21 cellular contexts compared by ENCODE assay signal in genomic region chr11:85086511-85087284, GRCh38.
DNase-seq lines count a peak whose midpoint lies in the region; ATAC-seq, FAIRE-seq and TF ChIP-seq lines count a peak whose summit lies in the region.
"Had no signal": no experiment of that assay in that cellular context is flagged by ENCODE, and none has a peak within 500 bp of the region (broad histone marks: within the 10 kb centered on the region; RNA-seq: fewer than 3 reads in every experiment).

No MANE protein-coding gene starts in this region.

- H3K9me2 ChIP-seq in PC-3 (replicated peaks; ENCODE audit: low read length), result 0 out of 2 replicates have a peak, but pooled peaks cover 2% of the 10 kb centered on the region

- H3K9me1 ChIP-seq in keratinocyte (ENCODE audit: control insufficient read depth, extremely low read depth, insufficient read depth, low read length), result no peaks in the 10 kb centered on the region

- DNase-seq in EL (peak; percentile 18), LNCaP clone FGC (ENCODE audit: low read depth) (peak; percentile 77), PC-3 (peak; percentile 99), keratinocyte (ENCODE audit: low read depth, low spot score) (peak; percentile 36), Ammon's horn (ENCODE audit: low spot score) (no peak), aorta (no peak)
- DNase-seq: activated B cell treated with CpG ODN at 0.5 μM for 24 hours; activated CD8-positive, alpha-beta T cell treated with anti-CD3 and anti-CD28 coated beads for 36 hours; activated T-cell treated with anti-CD3 and anti-CD28 coated beads, Interleukin-2, amount 50 U/mL, for 1 hour; amygdala; BE2C; effector CD8-positive, alpha-beta T cell; left ventricle myocardium superior; NCI-H1092; stimulated activated CD4-positive, alpha-beta T cell treated with anti-CD3 and anti-CD28 coated beads, Interleukin-2, amount 100 ng/mL, for 24 hours; stimulated activated naive CD4-positive, alpha-beta T cell; T-helper 9 cell had no signal

- H3K79me2 ChIP-seq in PC-3 (ENCODE audit: low read length), result no peaks in the 10 kb centered on the region
- no peaks in the 10 kb centered on the region for H3K79me2 ChIP-seq in keratinocyte (ENCODE audit: control insufficient read depth, insufficient read depth, low read length)

- H4K20me1 ChIP-seq in PC-3 (ENCODE audit: low read length) (no peaks in the 10 kb centered on the region), keratinocyte (ENCODE audit: control insufficient read depth, extremely low read depth, insufficient read depth, low read length) (no peaks in the 10 kb centered on the region)

- CTCF ChIA-PET in PC-3 (lab: Charles Lee), result interaction anchor here (0.6 kb wide), 1 partner anchor 502 kb away, joined by 3 read pairs; no protein-coding TSS in a partner anchor

- POLR2A ChIA-PET in PC-3 (lab: Charles Lee; ENCODE audit: unreplicated experiment), result interaction anchor here (0.5 kb wide), 1 partner anchor 1930 kb away, joined by 3 read pairs; no protein-coding TSS in a partner anchor

- H3K9ac ChIP-seq in PC-3 (ENCODE audit: low read length) (no peak overlapping the region), keratinocyte (ENCODE audit: control insufficient read depth, extremely low read depth, insufficient read depth, low read length) (no peak overlapping the region)
- H3K9ac ChIP-seq: KMS-11 had no signal

- peak overlapping the region; percentile 63 for H3K27ac ChIP-seq in PC-3 (ENCODE audit: low read length)
- H3K27ac ChIP-seq in keratinocyte (ENCODE audit: control insufficient read depth, insufficient read depth, low read length), result no peak overlapping the region
- no peak overlapping the region for H3K27ac ChIP-seq in aorta (ENCODE audit: low read depth in 1 of 2, low read length in 2 of 2)
- H3K27ac ChIP-seq: KMS-11 had no signal

- no peaks in the 10 kb centered on the region for H3K27me3 ChIP-seq in PC-3 (ENCODE audit: low read length)
- no peaks in the 10 kb centered on the region for H3K27me3 ChIP-seq in keratinocyte (ENCODE audit: control insufficient read depth, extremely low read depth, insufficient read depth, low read length)
- no peaks in the 10 kb centered on the region for H3K27me3 ChIP-seq in aorta (ENCODE audit: control insufficient read depth in 1 of 2, insufficient read depth in 2 of 2, low read length in 1 of 2)
- H3K27me3 ChIP-seq: BE2C had no signal

- H3F3A ChIP-seq in PC-3 (ENCODE audit: low read length, unreplicated experiment), result no peaks in the 10 kb centered on the region

- ATAC-seq in PC-3, result peak; percentile 95
- ATAC-seq in GM21390 (IDR thresholded peaks at IDR 0.05; ENCODE audit: unreplicated experiment), result no peak
- no peak for ATAC-seq in aorta (ENCODE audit: low FRiP score)
- ATAC-seq: activated CD8-positive, alpha-beta T cell treated with anti-CD3 and anti-CD28 coated beads for 36 hours; left ventricle myocardium superior had no signal

- H3K4me1 ChIP-seq in PC-3 (ENCODE audit: insufficient read depth, low read length) (peaks cover 30% of the 10 kb centered on the region), keratinocyte (ENCODE audit: control insufficient read depth, extremely low read depth, insufficient read depth, low read length) (peaks cover 14% of the 10 kb centered on the region), aorta (ENCODE audit: control insufficient read depth in 1 of 2, insufficient read depth in 2 of 2, low read length in 2 of 2) (peaks cover 0 to 2% of the 10 kb centered on the region in 2 donors)
- H3K4me1 ChIP-seq: BE2C had no signal

- dilution Hi-C loops in keratinocyte (cut with MboI; ENCODE audit: extremely low pct_ligation_motif_present, low sequenced_read_pairs), result no loop called here

- no peak overlapping the region for H2AFZ ChIP-seq in PC-3 (ENCODE audit: low read length)
- H2AFZ ChIP-seq in keratinocyte (ENCODE audit: control insufficient read depth, low read length), result no peak overlapping the region

- H3K36me3 ChIP-seq in PC-3 (ENCODE audit: low read depth, low read length), result no peaks in the 10 kb centered on the region
- no peaks in the 10 kb centered on the region for H3K36me3 ChIP-seq in keratinocyte (ENCODE audit: control insufficient read depth in 2 of 2, extremely low read depth in 1 of 2, insufficient read depth in 2 of 2, low read length in 2 of 2)
- H3K36me3 ChIP-seq in aorta (ENCODE audit: control insufficient read depth in 1 of 2, insufficient read depth in 2 of 2, low read length in 1 of 2), result no peaks in the 10 kb centered on the region
- H3K36me3 ChIP-seq: BE2C, HAP-1 had no signal

- intact Hi-C loops in PC-3 (cut with micrococcal nuclease), result loop anchor here (1.0 to 5.0 kb wide), 6 partner anchors 28 to 284 kb away; no protein-coding TSS in a partner anchor
- intact Hi-C loops in aorta (cut with DNase I), result no loop called here

- no TSS peak for BruUV-seq in PC-3 (replicated peaks; lab: Mats Ljungman, UMichigan)

- TF ChIP-seq CTCF in LNCaP clone FGC (IDR thresholded peaks at IDR 0.05; ENCODE audit: control insufficient read depth, extremely low read depth, insufficient read depth) (no peak), PC-3 (conservative IDR thresholded peaks at IDR 0.05; ENCODE audit: low read depth, low read length) (no peak), keratinocyte (optimal IDR thresholded peaks at IDR 0.05 in 1 of 3, IDR thresholded peaks at IDR 0.05 in 1 of 3, conservative IDR thresholded peaks at IDR 0.05 in 1 of 3; ENCODE audit: extremely low read depth in 1 of 3, insufficient read depth in 2 of 3, low read length in 3 of 3) (no peak)

- WGBS in aorta, 2 donors, result 73 to 74% methylated on average over 3 of the region's 3 CpGs

- FAIRE-seq in keratinocyte (lab: Jason Lieb, UNC), result peak; percentile 51
- FAIRE-seq: RCC 7860 had no signal

- H3K4me3 ChIP-seq in LNCaP clone FGC (ENCODE audit: low read depth, low read length) (no peak overlapping the region), PC-3 (ENCODE audit: low read length) (peak overlapping the region; percentile 26), keratinocyte (ENCODE audit: control insufficient read depth in 2 of 3, extremely low read depth in 1 of 3, insufficient read depth in 2 of 3, low read depth in 1 of 3, low read length in 3 of 3) (no peak overlapping the region), aorta (ENCODE audit: low read length in 2 of 2) (no peak overlapping the region)
- H3K4me3 ChIP-seq: HAP-1 had no signal

- no peaks in the 10 kb centered on the region for H3K9me3 ChIP-seq in PC-3 (ENCODE audit: low read length)
- no peaks in the 10 kb centered on the region for H3K9me3 ChIP-seq in keratinocyte (ENCODE audit: control insufficient read depth, low read depth, low read length)
- no peaks in the 10 kb centered on the region for H3K9me3 ChIP-seq in aorta (ENCODE audit: control insufficient read depth, low read length)
- H3K9me3 ChIP-seq: BE2C, HAP-1 had no signal

- H3K4me2 ChIP-seq in PC-3 (ENCODE audit: low read length) (peak overlapping the region; percentile 74), keratinocyte (ENCODE audit: control insufficient read depth, extremely low read depth, insufficient read depth, low read depth, low read length) (no peak overlapping the region)
- H3K4me2 ChIP-seq: KMS-11 had no signal

Comparison
In these comparisons a context has a peak if more than half of its experiments do, and no peak if none do; other contexts are left out.
1. DNase-seq: peak in EL (single experiment), LNCaP clone FGC (single experiment), PC-3 (single experiment) and keratinocyte (single experiment); none in Ammon's horn (single experiment) and aorta (0 of 2).